In the genomic region with DNA sequence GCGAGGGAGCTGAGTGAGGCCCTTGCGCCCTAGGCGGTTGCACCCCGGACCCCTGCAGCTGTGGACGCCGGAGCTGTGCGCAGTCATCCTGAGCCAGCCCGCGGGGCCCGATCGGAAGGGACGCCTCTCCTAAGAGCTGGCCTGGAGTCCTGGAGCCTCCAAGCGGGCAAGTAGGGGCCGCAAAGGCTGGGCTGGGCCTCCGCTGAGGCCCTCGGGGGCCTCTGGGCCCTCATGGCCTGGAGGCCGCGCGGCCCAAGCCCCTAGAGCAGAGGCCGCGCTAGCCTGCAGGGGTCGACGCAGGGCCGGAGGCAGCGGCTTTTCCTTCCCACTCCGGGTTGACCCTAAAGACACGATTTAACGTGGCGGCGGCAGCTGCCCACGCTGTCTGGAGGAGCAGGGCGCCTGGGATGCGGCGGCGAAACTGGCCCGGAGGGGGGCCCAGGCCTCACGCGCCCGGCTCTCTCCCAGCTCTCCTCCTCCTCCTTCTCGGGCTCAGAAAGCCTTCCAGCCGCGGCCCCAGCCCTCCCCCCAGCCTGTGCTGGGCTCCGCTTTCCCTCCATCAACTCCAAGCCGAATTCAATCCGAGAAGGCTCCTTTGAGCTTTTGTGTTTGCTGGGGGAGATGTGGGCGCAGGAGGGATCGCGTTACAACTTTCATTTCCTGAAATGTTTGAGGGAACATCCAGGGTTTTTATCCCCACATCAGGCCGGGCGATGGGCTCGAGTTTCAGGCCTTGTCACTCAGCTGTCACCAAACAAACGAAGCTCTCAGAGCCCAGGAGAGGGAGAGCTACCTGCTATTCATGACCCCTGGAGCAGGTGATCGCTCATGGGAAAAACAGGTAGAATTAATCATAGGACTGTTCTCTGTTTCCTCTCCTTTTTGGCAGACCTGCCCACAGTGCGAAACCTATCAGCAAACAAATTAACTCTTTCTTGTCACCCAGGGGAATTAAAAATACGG, we compare ENCODE assay signal across 10 cellular contexts. TPM values are rescaled to one million over a fixed set of nuclear protein-coding genes. Genes with fewer than 3 reads are reported as not detected.
DNase-seq lines count a peak whose midpoint lies in the region; ATAC-seq, FAIRE-seq and TF ChIP-seq lines count a peak whose summit lies in the region.
"Had no signal": no experiment of that assay in that cellular context is flagged by ENCODE, and none has a peak within 500 bp of the region (broad histone marks: within the 10 kb centered on the region; RNA-seq: fewer than 3 reads in every experiment).

No MANE protein-coding gene starts in this region.

- WGBS in thyroid gland, 2 donors, result 13 to 14% methylated on average over 21 to 28 of the region's 55 CpGs

- POLR2A ChIA-PET in activated CD8-positive, alpha-beta T cell treated with anti-CD3 and anti-CD28 coated beads for 36 hours (lab: Charles Lee), result no interaction called here
- POLR2A ChIA-PET in activated CD8-positive, alpha-beta T cell treated with anti-CD3 and anti-CD28 coated beads, Interleukin-2, amount 10 ng/mL, durations not matched to agents 7 days and 5 days (lab: Charles Lee), result interaction anchor here (0.7 kb wide), 1 partner anchor 20 kb away, joined by 3 read pairs; no protein-coding TSS in a partner anchor

- no peak overlapping the region for H3K27ac Mint-ChIP-seq in activated CD8-positive, alpha-beta T cell treated with anti-CD3 and anti-CD28 coated beads for 36 hours
- no peak overlapping the region for H3K27ac Mint-ChIP-seq in activated CD8-positive, alpha-beta T cell treated with anti-CD3 and anti-CD28 coated beads, Interleukin-2, amount 10 ng/mL, durations not matched to agents 7 days and 5 days

- H3K36me3 Mint-ChIP-seq in activated CD8-positive, alpha-beta T cell treated with anti-CD3 and anti-CD28 coated beads for 36 hours (ENCODE audit: low read depth), result no peaks in the 10 kb centered on the region
- peaks cover 6% of the 10 kb centered on the region for H3K36me3 Mint-ChIP-seq in activated CD8-positive, alpha-beta T cell treated with anti-CD3 and anti-CD28 coated beads, Interleukin-2, amount 10 ng/mL, durations not matched to agents 7 days and 5 days (ENCODE audit: low read depth)

- ATAC-seq in activated CD8-positive, alpha-beta T cell treated with anti-CD3 and anti-CD28 coated beads for 36 hours, result peak; percentile 25
- ATAC-seq in activated CD8-positive, alpha-beta T cell treated with anti-CD3 and anti-CD28 coated beads, Interleukin-2, amount 10 ng/mL, durations not matched to agents 7 days and 5 days, result no peak
- ATAC-seq in thoracic aorta (ENCODE audit: insufficient number of reproducible peaks, low FRiP score, low read depth) (no peak), GM19455 (IDR thresholded peaks at IDR 0.05; ENCODE audit: unreplicated experiment) (no peak)

- H3K9me3 ChIP-seq in thoracic aorta, result no peaks in the 10 kb centered on the region
- H3K9me3 ChIP-seq in thyroid gland, result no peaks in the 10 kb centered on the region

- no peak for DNase-seq in activated CD8-positive, alpha-beta T cell treated with anti-CD3 and anti-CD28 coated beads for 36 hours
- no peak for DNase-seq in activated CD8-positive, alpha-beta T cell treated with anti-CD3 and anti-CD28 coated beads, Interleukin-2, amount 10 ng/mL, durations not matched to agents 7 days and 5 days
- peak; percentile 31 for DNase-seq in bronchial epithelial cell (ENCODE audit: low read depth)
- peak; percentile 98 for DNase-seq in left kidney (ENCODE audit: low read depth, low spot score)
- DNase-seq in thoracic aorta (ENCODE audit: low spot score), result no peak
- DNase-seq in thyroid gland, result no peak
- no peak for DNase-seq in NCI-H1092 treated with DMSO at 0.1 percent for 48 hours (lab: John Stamatoyannopoulos, UW)
- DNase-seq: NCI-H446 treated with DMSO at 0.1 percent for 48 hours had no signal

- H3K9me3 Mint-ChIP-seq in activated CD8-positive, alpha-beta T cell treated with anti-CD3 and anti-CD28 coated beads for 36 hours, result no peaks in the 10 kb centered on the region
- H3K9me3 Mint-ChIP-seq in activated CD8-positive, alpha-beta T cell treated with anti-CD3 and anti-CD28 coated beads, Interleukin-2, amount 10 ng/mL, durations not matched to agents 7 days and 5 days (ENCODE audit: insufficient read depth), result no peaks in the 10 kb centered on the region

- H3K27me3 Mint-ChIP-seq in activated CD8-positive, alpha-beta T cell treated with anti-CD3 and anti-CD28 coated beads for 36 hours, result peaks cover 65% of the 10 kb centered on the region
- peaks cover 62% of the 10 kb centered on the region for H3K27me3 Mint-ChIP-seq in activated CD8-positive, alpha-beta T cell treated with anti-CD3 and anti-CD28 coated beads, Interleukin-2, amount 10 ng/mL, durations not matched to agents 7 days and 5 days (ENCODE audit: low read depth)

- H3K27me3 ChIP-seq in bronchial epithelial cell (ENCODE audit: control insufficient read depth, insufficient read depth, low read length) (no peaks in the 10 kb centered on the region), thoracic aorta (replicated peaks; ENCODE audit: insufficient read depth) (peaks cover 18% of the 10 kb centered on the region), thyroid gland (peaks cover 50% of the 10 kb centered on the region)

- CTCF ChIA-PET in activated CD8-positive, alpha-beta T cell treated with anti-CD3 and anti-CD28 coated beads for 36 hours (lab: Charles Lee), result interaction anchor here (1.2 to 4.0 kb wide), 3 partner anchors 13 to 614 kb away, joined by 3 to 20 read pairs (median 6); no protein-coding TSS in a partner anchor
- CTCF ChIA-PET in activated CD8-positive, alpha-beta T cell treated with anti-CD3 and anti-CD28 coated beads, Interleukin-2, amount 10 ng/mL, durations not matched to agents 7 days and 5 days (lab: Charles Lee), result interaction anchor here (2.2 kb wide), 1 partner anchor 12 kb away, joined by 8 read pairs; no protein-coding TSS in a partner anchor

- peaks cover 1% of the 10 kb centered on the region for H3K36me3 ChIP-seq in bronchial epithelial cell (ENCODE audit: control insufficient read depth, insufficient read depth, low read length)
- H3K36me3 ChIP-seq in thoracic aorta, result no peaks in the 10 kb centered on the region
- H3K36me3 ChIP-seq in thyroid gland, result no peaks in the 10 kb centered on the region
- H3K36me3 ChIP-seq: BLaER1 treated with 17β-estradiol and CSF1 and Interleukin-3, amounts not matched to agents 10 nM and 100 nM had no signal

- H3K4me3 Mint-ChIP-seq in activated CD8-positive, alpha-beta T cell treated with anti-CD3 and anti-CD28 coated beads for 36 hours, result peak overlapping the region; percentile 31
- H3K4me3 Mint-ChIP-seq in activated CD8-positive, alpha-beta T cell treated with anti-CD3 and anti-CD28 coated beads, Interleukin-2, amount 10 ng/mL, durations not matched to agents 7 days and 5 days, result no peak overlapping the region

- TF ChIP-seq CTCF in activated CD8-positive, alpha-beta T cell treated with anti-CD3 and anti-CD28 coated beads for 36 hours (IDR thresholded peaks at IDR 0.05), result no peak
- peak; percentile 11 for TF ChIP-seq CTCF in bronchial epithelial cell (IDR thresholded peaks at IDR 0.05; ENCODE audit: insufficient read depth, low read length, severe bottlenecking)
- no peak for TF ChIP-seq CTCF in thoracic aorta (IDR thresholded peaks at IDR 0.05)
- TF ChIP-seq CTCF in thyroid gland (IDR thresholded peaks at IDR 0.05), result no peak

- peak overlapping the region in 1 of 2 donors; percentile 38 for H3K27ac ChIP-seq in thoracic aorta
- H3K27ac ChIP-seq in thyroid gland, result peak overlapping the region in 1 of 3 donors; percentile 25
- H3K27ac ChIP-seq: BLaER1 treated with 17β-estradiol and CSF1 and Interleukin-3, amounts not matched to agents 10 nM and 100 nM had no signal

- peaks cover 16% of the 10 kb centered on the region for H3K4me1 Mint-ChIP-seq in activated CD8-positive, alpha-beta T cell treated with anti-CD3 and anti-CD28 coated beads for 36 hours (ENCODE audit: low read depth)
- H3K4me1 Mint-ChIP-seq in activated CD8-positive, alpha-beta T cell treated with anti-CD3 and anti-CD28 coated beads, Interleukin-2, amount 10 ng/mL, durations not matched to agents 7 days and 5 days (ENCODE audit: low read depth), result peaks cover 18% of the 10 kb centered on the region

- H3K4me3 ChIP-seq in bronchial epithelial cell (ENCODE audit: low read depth, low read length), result peak overlapping the region; percentile 27
- peak overlapping the region; percentile 66 for H3K4me3 ChIP-seq in thoracic aorta
- no peak overlapping the region for H3K4me3 ChIP-seq in thyroid gland (replicated peaks in 1 of 3)
- H3K4me3 ChIP-seq: BLaER1 treated with 17β-estradiol and CSF1 and Interleukin-3, amounts not matched to agents 10 nM and 100 nM had no signal

- H3K4me1 ChIP-seq in thoracic aorta (ENCODE audit: control insufficient read depth in 1 of 2, low read depth in 2 of 2) (peaks cover 0 to 20% of the 10 kb centered on the region in 2 donors), thyroid gland (peaks cover 17 to 23% of the 10 kb centered on the region in 2 donors)

- TF ChIP-seq POLR2A in thyroid gland (IDR thresholded peaks at IDR 0.05), result no peak

- no peak for FAIRE-seq in bronchial epithelial cell (lab: Jason Lieb, UNC)

- intact Hi-C loops in activated CD8-positive, alpha-beta T cell treated with anti-CD3 and anti-CD28 coated beads for 36 hours (cut with micrococcal nuclease), result no loop called here
- intact Hi-C loops in thyroid gland (cut with DNase I), result no loop called here

RNA-seq across cellular contexts. Expression of gene SIX1, which starts 11.5 kb away (rescaled TPM):
- total RNA-seq in activated CD8-positive, alpha-beta T cell treated with anti-CD3 and anti-CD28 coated beads for 36 hours, result not detected
- total RNA-seq in activated CD8-positive, alpha-beta T cell treated with anti-CD3 and anti-CD28 coated beads, Interleukin-2, amount 10 ng/mL, durations not matched to agents 7 days and 5 days, result not detected
- total RNA-seq in bronchial epithelial cell, result 5.3 and 6.5 TPM in 2 replicates
- total RNA-seq in thoracic aorta, result 1 to 10 TPM; 2.6 to 5.1 TPM
- 1 to 10 TPM; 2.1 to 3.6 (median 2.7) TPM for total RNA-seq in thyroid gland

Comparison
In these comparisons a context has a peak if more than half of its experiments do, and no peak if none do; other contexts are left out.
1. DNase-seq: peak in bronchial epithelial cell (single experiment) and left kidney (single experiment); none in activated CD8-positive, alpha-beta T cell treated with anti-CD3 and anti-CD28 coated beads for 36 hours (single experiment), activated CD8-positive, alpha-beta T cell treated with anti-CD3 and anti-CD28 coated beads, Interleukin-2, amount 10 ng/mL, durations not matched to agents 7 days and 5 days (single experiment), thoracic aorta (single experiment), thyroid gland (0 of 2) and NCI-H1092 treated with DMSO at 0.1 percent for 48 hours (single experiment).
2. H3K4me3 ChIP-seq: peak in bronchial epithelial cell (single experiment) and thoracic aorta (single experiment); none in thyroid gland (0 of 3).